Comparison of ENCODE assay signal across 10 cellular contexts in genomic region chr7:44615149-44615611, GRCh38. TPM values are rescaled to one million over a fixed set of nuclear protein-coding genes. Genes with fewer than 3 reads are reported as not detected.
DNase-seq lines count a peak whose midpoint lies in the region; ATAC-seq, FAIRE-seq and TF ChIP-seq lines count a peak whose summit lies in the region.
"Had no signal": no experiment of that assay in that cellular context is flagged by ENCODE, and none has a peak within 500 bp of the region (broad histone marks: within the 10 kb centered on the region; RNA-seq: fewer than 3 reads in every experiment).

No MANE protein-coding gene starts in this region.

- intact Hi-C loops in transverse colon (cut with DNase I; ENCODE audit: low total_unique reads): no loop called here

- peaks cover 43% of the 10 kb centered on the region for H3K4me1 Mint-ChIP-seq in astrocyte (ENCODE audit: low read depth, unreplicated experiment)

- H3K4me1 ChIP-seq in astrocyte (ENCODE audit: insufficient read depth, low read length) (peaks cover 9% of the 10 kb centered on the region), transverse colon (peaks cover 19 to 66% (median 40%) of the 10 kb centered on the region in 4 donors)

- no peaks in the 10 kb centered on the region for H3K27me3 ChIP-seq in astrocyte (ENCODE audit: insufficient read depth, low read length)
- H3K27me3 ChIP-seq in transverse colon: no peaks in the 10 kb centered on the region

- peaks cover 96% of the 10 kb centered on the region for H3K79me2 ChIP-seq in astrocyte (ENCODE audit: insufficient read depth, low read length)

- no peak overlapping the region for H3K27ac ChIP-seq in astrocyte (ENCODE audit: low read depth, low read length)
- peak overlapping the region; percentile 13 to 67 (median 59) for H3K27ac ChIP-seq in transverse colon
- H3K27ac ChIP-seq: C4-2B had no signal

- in situ Hi-C loops in transverse colon (cut with MboI; ENCODE audit: low pct_ligation_motif_present in 1 of 4, low pct_unique_long_range_greater_than_20kb in 1 of 4, low sequenced_read_pairs in 3 of 4): no loop called here

- FAIRE-seq in astrocyte (lab: Jason Lieb, UNC): no peak

- no peaks in the 10 kb centered on the region for H3K9me3 ChIP-seq in astrocyte (ENCODE audit: insufficient read depth, low read depth, low read length)
- H3K9me3 ChIP-seq in transverse colon: no peaks in the 10 kb centered on the region

- H3K9ac ChIP-seq in astrocyte (ENCODE audit: low read length): peak overlapping the region; percentile 3

- no peak for TF ChIP-seq CTCF in astrocyte (IDR thresholded peaks at IDR 0.05; ENCODE audit: insufficient read depth, low read depth, low read length)
- no peak for TF ChIP-seq CTCF in transverse colon (IDR thresholded peaks at IDR 0.05)

- TF ChIP-seq POLR2A in transverse colon (IDR thresholded peaks at IDR 0.05): no peak

- no peak overlapping the region for H3K4me3 Mint-ChIP-seq in astrocyte (ENCODE audit: unreplicated experiment)

- no peak overlapping the region for H3K4me3 ChIP-seq in astrocyte (ENCODE audit: insufficient read depth, low read depth, low read length)
- H3K4me3 ChIP-seq in transverse colon: no peak overlapping the region

- ATAC-seq in GM21390 (IDR thresholded peaks at IDR 0.05; ENCODE audit: unreplicated experiment) (no peak), GM18520 (IDR thresholded peaks at IDR 0.05; ENCODE audit: unreplicated experiment) (no peak)

- no peak for TF ChIP-seq EP300 in transverse colon (IDR thresholded peaks at IDR 0.05; ENCODE audit: low read depth)

- H3K27me3 Mint-ChIP-seq in astrocyte (ENCODE audit: low read depth, unreplicated experiment): no peaks in the 10 kb centered on the region

- peak; percentile 77 for DNase-seq in activated effector memory CD4-positive, alpha-beta T cell treated with anti-CD3 and anti-CD28 coated beads, Interleukin-2, amount 50 U/mL, for 16 hours
- no peak for DNase-seq in activated effector memory CD4-positive, alpha-beta T cell treated with Interleukin-2 at 50 U/mL for 16 hours
- peak; percentile 17 for DNase-seq in astrocyte (ENCODE audit: low read depth)
- DNase-seq in islet precursor cell: peak; percentile 82
- DNase-seq in transverse colon: peak; percentile 76
- no peak for DNase-seq in iPS-NIHi11 (ENCODE audit: low spot score)
- DNase-seq: NCI-H524 had no signal

- peak overlapping the region; percentile 94 for H3K27ac Mint-ChIP-seq in astrocyte (ENCODE audit: unreplicated experiment)

- peak overlapping the region; percentile 18 for H3K4me2 ChIP-seq in astrocyte (ENCODE audit: low read length)

- peaks cover 37% of the 10 kb centered on the region for H4K20me1 ChIP-seq in astrocyte (ENCODE audit: insufficient read depth, low read length)

- H3K36me3 Mint-ChIP-seq in astrocyte (ENCODE audit: low read depth, unreplicated experiment): peaks cover 2% of the 10 kb centered on the region

- no peaks in the 10 kb centered on the region for H3K9me3 Mint-ChIP-seq in astrocyte (ENCODE audit: unreplicated experiment)

- 57% methylated on average over 2 of the region's 2 CpGs; no CpG with 5 or more reads in 1 of the 2 donors for WGBS in transverse colon (ENCODE audit: low coverage in 1 of 2), 2 donors

- H2AFZ ChIP-seq in astrocyte (ENCODE audit: low read depth, low read length): no peak overlapping the region

- H3K36me3 ChIP-seq in astrocyte (ENCODE audit: insufficient read depth, low read length) (no peaks in the 10 kb centered on the region), transverse colon (no peaks in the 10 kb centered on the region)

RNA-seq across cellular contexts. Expression of gene OGDH, which starts 8.8 kb away (rescaled TPM):
- total RNA-seq in astrocyte (65.6 and 73.7 TPM in 2 replicates), transverse colon (100 to 1,000 TPM in 3 of 4 donors, 10 to 100 TPM in 1; 74.0 to 160 (median 143) TPM)

RNA-seq across cellular contexts. Expression of gene TMED4, which starts 33.1 kb away (rescaled TPM):
- total RNA-seq in astrocyte: 68.7 and 69.2 TPM in 2 replicates
- 100 to 1,000 TPM; 226 to 303 (median 254) TPM for total RNA-seq in transverse colon

RNA-seq across cellular contexts. Expression of gene DDX56, which starts 41.5 kb away (rescaled TPM):
- 65.6 and 75.6 TPM in 2 replicates for total RNA-seq in astrocyte
- 100 to 1,000 TPM in 1 of 4 donors, 10 to 100 TPM in 3; 41.1 to 202 (median 42.3) TPM for total RNA-seq in transverse colon

Comparison
In these comparisons a context has a peak if more than half of its experiments do, and no peak if none do; other contexts are left out.
1. DNase-seq: peak in activated effector memory CD4-positive, alpha-beta T cell treated with anti-CD3 and anti-CD28 coated beads, Interleukin-2, amount 50 U/mL, for 16 hours (single experiment), astrocyte (single experiment), islet precursor cell (single experiment) and transverse colon (single experiment); none in activated effector memory CD4-positive, alpha-beta T cell treated with Interleukin-2 at 50 U/mL for 16 hours (single experiment) and iPS-NIHi11 (single experiment).